In the genomic region with DNA sequence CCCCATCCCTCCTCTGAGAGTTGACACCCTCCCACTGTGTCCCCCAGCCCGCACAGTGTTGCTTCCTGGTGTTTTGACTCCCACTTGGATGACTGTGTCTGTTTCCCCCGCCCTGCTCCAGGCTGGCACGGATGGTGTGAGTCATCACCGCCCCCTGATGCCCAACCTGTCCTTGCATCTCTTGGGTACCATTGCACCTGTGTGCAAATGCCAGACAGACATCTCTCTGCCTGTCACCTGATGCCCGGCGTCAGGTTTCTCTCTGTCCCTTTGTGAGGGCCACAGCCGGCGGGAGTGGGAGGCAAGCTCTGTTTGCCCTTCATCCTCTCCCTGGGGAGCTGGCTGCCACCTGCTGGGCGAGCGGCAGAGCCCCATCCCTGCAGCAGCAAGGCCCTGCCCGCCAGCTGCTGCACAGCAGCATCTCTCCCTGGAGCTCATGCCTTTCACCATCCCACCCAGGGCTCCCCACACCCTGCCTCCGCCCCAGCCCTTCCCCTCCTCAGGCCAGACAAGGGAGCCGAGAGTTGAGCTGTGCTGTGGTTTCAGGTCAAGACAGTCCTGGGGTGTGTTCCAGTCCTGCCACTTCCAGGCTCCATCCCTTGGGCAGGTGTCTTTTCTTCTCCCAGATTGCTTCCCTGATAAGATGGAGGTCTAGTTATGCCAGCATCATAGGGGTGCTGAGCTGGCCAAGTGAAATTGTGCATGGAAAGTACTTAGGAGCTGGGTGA, we compare ENCODE assay signal across 8 cellular contexts. TPM values are rescaled to one million over a fixed set of nuclear protein-coding genes. Genes with fewer than 3 reads are reported as not detected.
A peak's percentile ranks its signal among the peaks of the same experiment; 100 is the strongest.
DNase-seq lines count a peak whose midpoint lies in the region; ATAC-seq and TF ChIP-seq lines count a peak whose summit lies in the region.

No MANE protein-coding gene starts in this region.

- H3K27ac ChIP-seq in DND-41 (ENCODE audit: low read length) (no peak overlapping the region), MM.1S (ENCODE audit: low read length) (no peak overlapping the region)

- no peaks in the 10 kb centered on the region for H3K9me3 ChIP-seq in DND-41 (ENCODE audit: insufficient read depth, low read length, severe bottlenecking)
- H3K9me3 ChIP-seq in MM.1S (replicated peaks; ENCODE audit: insufficient read depth, low read length) = no peaks in the 10 kb centered on the region

- H3K9me2 ChIP-seq in MM.1S (replicated peaks; ENCODE audit: insufficient read depth, low read length) = no peaks in the 10 kb centered on the region

- H3K79me2 ChIP-seq in DND-41 (ENCODE audit: insufficient read depth, low read length) (peaks cover 85% of the 10 kb centered on the region), MM.1S (ENCODE audit: low read length) (peaks cover 97% of the 10 kb centered on the region)

- H2AFZ ChIP-seq in DND-41 (ENCODE audit: low read depth, low read length) (no peak overlapping the region), MM.1S (ENCODE audit: low read length) (no peak overlapping the region)

- H3K4me1 ChIP-seq in DND-41 (ENCODE audit: insufficient read depth, low read length) = no peaks in the 10 kb centered on the region
- peaks cover 25% of the 10 kb centered on the region for H3K4me1 ChIP-seq in MM.1S (ENCODE audit: low read length)

- peak; percentile 31 for TF ChIP-seq CTCF in DND-41 (IDR thresholded peaks at IDR 0.05; ENCODE audit: borderline replicate concordance, extremely low read depth, low read length, poor library complexity, severe bottlenecking)
- TF ChIP-seq CTCF in MM.1S (IDR thresholded peaks at IDR 0.05; ENCODE audit: low read length) = peak; percentile 54

- no peak overlapping the region for H3K4me2 ChIP-seq in DND-41 (ENCODE audit: insufficient read depth, low read length)
- no peak overlapping the region for H3K4me2 ChIP-seq in MM.1S (ENCODE audit: low read depth, low read length)

- peaks cover 9% of the 10 kb centered on the region; the same call in 1 of the 2 replicates for H3K36me3 ChIP-seq in DND-41 (ENCODE audit: insufficient read depth, low read length)
- no peaks in the 10 kb centered on the region for H3K36me3 ChIP-seq in MM.1S (replicated peaks; ENCODE audit: insufficient read depth, low read length)

- H4K20me1 ChIP-seq in DND-41 (ENCODE audit: insufficient read depth, low read length) (peaks cover 70% of the 10 kb centered on the region), MM.1S (ENCODE audit: insufficient read depth, low read length) (no peaks in the 10 kb centered on the region)

- H3K9ac ChIP-seq in DND-41 (ENCODE audit: low read depth, low read length) (no peak overlapping the region), MM.1S (ENCODE audit: low read length) (no peak overlapping the region)

- DNase-seq in DND-41 (peak; percentile 15), MM.1S (peak; percentile 39), lung microvascular endothelial cell (ENCODE audit: low read depth in 2 of 2) (peak; percentile 22 to 48), foreskin melanocyte (no peak), NCI-H446 treated with DMSO at 0.1 percent for 48 hours (lab: John Stamatoyannopoulos, UW) (no peak)

- H3K27me3 ChIP-seq in DND-41 (ENCODE audit: insufficient read depth, low read length, poor library complexity) = no peaks in the 10 kb centered on the region
- H3K27me3 ChIP-seq in MM.1S (replicated peaks; ENCODE audit: insufficient read depth, low read length) = no peaks in the 10 kb centered on the region

- H3K4me3 ChIP-seq in DND-41 (ENCODE audit: low read depth in 1 of 2, low read length in 2 of 2) (no peak overlapping the region), MM.1S (ENCODE audit: low read length) (no peak overlapping the region)

- ATAC-seq in DND-41 (ENCODE audit: insufficient read depth, low read depth) = no peak
- peak; percentile 58 for ATAC-seq in SK-N-SH treated with all-trans-retinoic acid at 6 μM for 48 hours
- ATAC-seq in HG03378 (IDR thresholded peaks at IDR 0.05; ENCODE audit: unreplicated experiment) = no peak
- ATAC-seq in activated CD4-positive, CD25-positive, alpha-beta regulatory T cell treated with anti-CD3 and anti-CD28 coated beads, Interleukin-2, amount 50 U/mL, for 24 hours = no peak

- H3F3A ChIP-seq in MM.1S (ENCODE audit: insufficient read depth, low read length) = peaks cover 9% of the 10 kb centered on the region

TF ChIP-seq in SK-N-SH treated with all-trans-retinoic acid at 6 μM for 48 hours, 23 proteins besides CTCF, POLR2A, EP300 and RAD21 (continues in another document):
- TF ChIP-seq CSRNP3 (CRISPR knock-in tag; IDR thresholded peaks at IDR 0.05) = no peak
- no peak for TF ChIP-seq OSR1 (CRISPR knock-in tag; IDR thresholded peaks at IDR 0.05)
- TF ChIP-seq BACH2 (CRISPR knock-in tag; IDR thresholded peaks at IDR 0.05; ENCODE audit: borderline replicate concordance) = no peak
- no peak for TF ChIP-seq ISL1 (CRISPR knock-in tag; IDR thresholded peaks at IDR 0.05)
- TF ChIP-seq RARB (CRISPR knock-in tag; IDR thresholded peaks at IDR 0.05) = no peak
- no peak for TF ChIP-seq TCF4 (CRISPR knock-in tag; IDR thresholded peaks at IDR 0.05; ENCODE audit: borderline replicate concordance)
- TF ChIP-seq ZNF70 (CRISPR knock-in tag; IDR thresholded peaks at IDR 0.05) = no peak
- TF ChIP-seq PPARA (CRISPR knock-in tag; IDR thresholded peaks at IDR 0.05; ENCODE audit: borderline replicate concordance) = no peak
- TF ChIP-seq ZFP3 (CRISPR knock-in tag; IDR thresholded peaks at IDR 0.05) = no peak
- TF ChIP-seq TSHZ2 (CRISPR knock-in tag; IDR thresholded peaks at IDR 0.05) = no peak
- no peak for TF ChIP-seq ZNF8 (CRISPR knock-in tag; IDR thresholded peaks at IDR 0.05)
- TF ChIP-seq ESRRG (CRISPR knock-in tag; IDR thresholded peaks at IDR 0.05) = no peak
- no peak for TF ChIP-seq SNAI2 (CRISPR knock-in tag; IDR thresholded peaks at IDR 0.05)
- TF ChIP-seq ARNTL (CRISPR knock-in tag; IDR thresholded peaks at IDR 0.05; ENCODE audit: borderline replicate concordance, low read depth) = no peak
- TF ChIP-seq, protein P1, sequence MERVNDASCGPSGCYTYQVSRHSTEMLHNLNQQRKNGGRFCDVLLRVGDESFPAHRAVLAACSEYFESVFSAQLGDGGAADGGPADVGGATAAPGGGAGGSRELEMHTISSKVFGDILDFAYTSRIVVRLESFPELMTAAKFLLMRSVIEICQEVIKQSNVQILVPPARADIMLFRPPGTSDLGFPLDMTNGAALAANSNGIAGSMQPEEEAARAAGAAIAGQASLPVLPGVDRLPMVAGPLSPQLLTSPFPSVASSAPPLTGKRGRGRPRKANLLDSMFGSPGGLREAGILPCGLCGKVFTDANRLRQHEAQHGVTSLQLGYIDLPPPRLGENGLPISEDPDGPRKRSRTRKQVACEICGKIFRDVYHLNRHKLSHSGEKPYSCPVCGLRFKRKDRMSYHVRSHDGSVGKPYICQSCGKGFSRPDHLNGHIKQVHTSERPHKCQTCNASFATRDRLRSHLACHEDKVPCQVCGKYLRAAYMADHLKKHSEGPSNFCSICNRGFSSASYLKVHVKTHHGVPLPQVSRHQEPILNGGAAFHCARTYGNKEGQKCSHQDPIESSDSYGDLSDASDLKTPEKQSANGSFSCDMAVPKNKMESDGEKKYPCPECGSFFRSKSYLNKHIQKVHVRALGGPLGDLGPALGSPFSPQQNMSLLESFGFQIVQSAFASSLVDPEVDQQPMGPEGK (CRISPR knock-in tag; IDR thresholded peaks at IDR 0.05; ENCODE audit: borderline replicate concordance) = no peak

RNA-seq across cellular contexts. Expression of gene NKPD1, which starts 29.7 kb away (rescaled TPM):
- 0.20 and 0.22 TPM in 2 replicates for total RNA-seq in lung microvascular endothelial cell

RNA-seq across cellular contexts. Expression of gene PPP1R37, which starts 38.1 kb away (rescaled TPM):
- total RNA-seq in lung microvascular endothelial cell = 16.3 and 24.0 TPM in 2 replicates

RNA-seq across cellular contexts. Expression of gene TRAPPC6A, which starts 47.0 kb away (rescaled TPM):
- total RNA-seq in lung microvascular endothelial cell = 22.9 and 36.1 TPM in 2 replicates

RNA-seq across cellular contexts. Expression of gene BLOC1S3, which starts 47.5 kb away (rescaled TPM):
- 2.0 and 3.8 TPM in 2 replicates for total RNA-seq in lung microvascular endothelial cell

RNA-seq across cellular contexts. Expression of gene GEMIN7, which starts 52.0 kb away (rescaled TPM):
- 15.5 and 17.0 TPM in 2 replicates for total RNA-seq in lung microvascular endothelial cell

Comparison
In these comparisons a context has a peak if more than half of its experiments do, and no peak if none do; other contexts are left out.
1. DNase-seq: peak in DND-41 (single experiment), MM.1S (single experiment) and lung microvascular endothelial cell (2 of 2); none in foreskin melanocyte (single experiment) and NCI-H446 treated with DMSO at 0.1 percent for 48 hours (single experiment).